7 cellular contexts compared by ENCODE assay signal in genomic region chr3:129121016-129121791, GRCh38. TPM values are rescaled to one million over a fixed set of nuclear protein-coding genes. Genes with fewer than 3 reads are reported as not detected.
A peak's percentile ranks its signal among the peaks of the same experiment; 100 is the strongest.
DNase-seq lines count a peak whose midpoint lies in the region; ATAC-seq and TF ChIP-seq lines count a peak whose summit lies in the region.

No MANE protein-coding gene starts in this region.

- H3K27ac ChIP-seq in epithelial cell of prostate: peak overlapping the region; percentile 89

- H3K4me1 Mint-ChIP-seq in activated CD4-positive, alpha-beta memory T cell treated with anti-CD3 and anti-CD28 coated beads for 36 hours (ENCODE audit: low read depth): peaks cover 38% of the 10 kb centered on the region
- peaks cover 31% of the 10 kb centered on the region for H3K4me1 Mint-ChIP-seq in nephron

- peaks cover 38% of the 10 kb centered on the region for H3K36me3 Mint-ChIP-seq in activated CD4-positive, alpha-beta memory T cell treated with anti-CD3 and anti-CD28 coated beads for 36 hours
- H3K36me3 Mint-ChIP-seq in nephron (ENCODE audit: low read depth): peaks cover 8% of the 10 kb centered on the region

- H3K27ac Mint-ChIP-seq in activated CD4-positive, alpha-beta memory T cell treated with anti-CD3 and anti-CD28 coated beads for 36 hours: peak overlapping the region; percentile 98
- peak overlapping the region; percentile 62 to 89 (median 89) for H3K27ac Mint-ChIP-seq in nephron

- ATAC-seq in GM19023 (IDR thresholded peaks at IDR 0.05; ENCODE audit: unreplicated experiment) (peak; percentile 33), HG03520 (IDR thresholded peaks at IDR 0.05; ENCODE audit: unreplicated experiment) (peak; percentile 18)

- POLR2A ChIA-PET in activated CD4-positive, alpha-beta memory T cell treated with anti-CD3 and anti-CD28 coated beads for 36 hours (lab: Charles Lee): interaction anchor here (0.6 to 5.8 kb wide), 19 partner anchors 9 to 195 kb away, joined by 3 to 29 read pairs (median 5); partner anchors contain the start of genes CNBP and COPG1

- TF ChIP-seq CTCF in nephron (IDR thresholded peaks at IDR 0.05; ENCODE audit: unreplicated experiment in 3 of 3): no peak

- H3K4me3 Mint-ChIP-seq in activated CD4-positive, alpha-beta memory T cell treated with anti-CD3 and anti-CD28 coated beads for 36 hours: peak overlapping the region; percentile 92
- peak overlapping the region; percentile 85 to 88 (median 88) for H3K4me3 Mint-ChIP-seq in nephron

- intact Hi-C loops in activated CD4-positive, alpha-beta memory T cell treated with anti-CD3 and anti-CD28 coated beads for 36 hours (cut with micrococcal nuclease): loop anchor here (2.0 to 5.0 kb wide), 4 partner anchors 94 to 394 kb away; partner anchors contain the start of genes HMCES and RAB7A

- peak; percentile 65 for DNase-seq in activated CD4-positive, alpha-beta memory T cell treated with anti-CD3 and anti-CD28 coated beads for 36 hours
- DNase-seq in epithelial cell of prostate (ENCODE audit: low read depth, low spot score): no peak
- DNase-seq in HK-2 (ENCODE audit: unreplicated experiment): no peak
- no peak for DNase-seq in inferior parietal cortex (ENCODE audit: extremely low spot score)

- CTCF ChIA-PET in activated CD4-positive, alpha-beta memory T cell treated with anti-CD3 and anti-CD28 coated beads for 36 hours (lab: Charles Lee): interaction anchor here (1.0 to 8.4 kb wide), 8 partner anchors 41 to 441 kb away, joined by 3 to 63 read pairs (median 7); partner anchors contain the start of gene COPG1

- H3K27me3 Mint-ChIP-seq in activated CD4-positive, alpha-beta memory T cell treated with anti-CD3 and anti-CD28 coated beads for 36 hours: no peaks in the 10 kb centered on the region
- H3K27me3 Mint-ChIP-seq in nephron (ENCODE audit: low read depth): no peaks in the 10 kb centered on the region

- H3K9me3 Mint-ChIP-seq in activated CD4-positive, alpha-beta memory T cell treated with anti-CD3 and anti-CD28 coated beads for 36 hours: no peaks in the 10 kb centered on the region
- H3K9me3 Mint-ChIP-seq in nephron: no peaks in the 10 kb centered on the region

RNA-seq across cellular contexts. Expression of gene RAB43, which starts 0.4 kb away (rescaled TPM):
- total RNA-seq in activated CD4-positive, alpha-beta memory T cell treated with anti-CD3 and anti-CD28 coated beads for 36 hours: 10 to 100 TPM; 45.7 to 49.7 TPM

RNA-seq across cellular contexts. Expression of gene ISY1, which starts 39.7 kb away (rescaled TPM):
- total RNA-seq in activated CD4-positive, alpha-beta memory T cell treated with anti-CD3 and anti-CD28 coated beads for 36 hours: 10 to 100 TPM; 60.7 to 61.7 TPM
